Comparison of ENCODE assay signal across 8 cellular contexts in the genomic region with DNA sequence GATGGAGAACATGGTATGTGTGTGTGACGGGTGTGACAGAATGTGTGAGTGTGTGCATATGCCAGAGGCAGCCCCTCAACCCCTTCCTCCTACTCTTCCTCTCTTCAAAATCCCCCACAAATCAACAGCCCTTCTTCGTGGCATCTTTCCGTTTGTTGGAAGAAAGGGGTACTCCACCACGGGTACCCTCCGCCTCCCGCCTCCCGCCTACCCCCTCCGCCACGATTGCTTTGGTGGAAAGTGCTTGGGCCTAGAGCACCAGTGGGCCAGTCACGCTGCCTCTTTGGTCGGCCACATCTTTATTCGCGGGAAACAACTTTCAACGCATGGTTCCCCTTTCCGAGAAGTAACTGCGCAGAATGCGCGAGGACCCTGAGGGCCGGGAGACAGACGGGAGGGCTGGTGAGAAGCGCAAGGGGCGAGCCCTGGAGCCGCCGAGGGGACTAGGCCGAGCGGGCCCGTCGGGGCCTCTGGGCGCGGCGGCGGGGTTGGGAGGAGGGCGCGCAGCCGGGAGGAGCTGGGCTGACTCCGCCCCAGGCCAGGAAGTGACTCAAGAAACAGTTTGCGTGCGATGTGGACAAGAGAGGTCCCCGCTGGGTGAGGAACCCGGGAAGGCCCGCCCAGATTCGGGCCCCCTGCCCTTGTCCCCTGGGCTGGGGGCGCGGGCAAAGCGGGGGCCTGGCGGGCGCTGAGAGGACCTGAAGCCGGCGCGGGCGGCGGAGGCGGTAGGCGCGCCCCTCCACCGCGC.
DNase-seq lines count a peak whose midpoint lies in the region; ATAC-seq and TF ChIP-seq lines count a peak whose summit lies in the region.

A gene (minus strand): TSS at position 274 of the 748 bp plus-strand sequence. CDS start 614 bp downstream, outside the sequence.
A gene (plus strand): TSS at position 560 of the 748 bp plus-strand sequence. CDS start 777 bp downstream, outside the sequence.

- peak; percentile 86 for DNase-seq in AG09319 (ENCODE audit: extremely low read depth, low read depth)
- DNase-seq in NCI-H2196 (lab: John Stamatoyannopoulos, UW; ENCODE audit: unreplicated experiment) = peak; percentile 88
- DNase-seq in activated CD4-positive, alpha-beta T cell treated with anti-CD3 and anti-CD28 coated beads for 24 hours (ENCODE audit: low read depth in 2 of 2) = peak; percentile 78 to 82
- peak; percentile 94 for DNase-seq in choroid plexus epithelial cell (ENCODE audit: low read depth)
- peak; percentile 96 for DNase-seq in left kidney (ENCODE audit: low read depth, low spot score)
- peak; percentile 76 to 81 for DNase-seq in stimulated activated CD4-positive, alpha-beta T cell treated with anti-CD3 and anti-CD28 coated beads, Interleukin-1b, Interleukin-23, amount 100 ng/mL, for 4 hours (ENCODE audit: low read depth in 2 of 2)

- peak within 1 kb of the TSS; percentile 71 for H3K4me3 ChIP-seq in choroid plexus epithelial cell (ENCODE audit: low read depth, low read length)

- ATAC-seq in GM18873 (IDR thresholded peaks at IDR 0.05; ENCODE audit: low FRiP score, unreplicated experiment) = peak; percentile 83
- ATAC-seq in HG03108 (IDR thresholded peaks at IDR 0.05; ENCODE audit: unreplicated experiment) = peak; percentile 83

- no peak for TF ChIP-seq CTCF in AG09319 (IDR thresholded peaks at IDR 0.05; ENCODE audit: low read depth, low read length)
- no peak for TF ChIP-seq CTCF in choroid plexus epithelial cell (conservative IDR thresholded peaks at IDR 0.05; ENCODE audit: low read depth, low read length)

Comparison
In these comparisons a context has a peak if more than half of its experiments do, and no peak if none do; other contexts are left out.
1. Peak in every context shown above with its lines: DNase-seq, ATAC-seq and H3K4me3 ChIP-seq.